8 cellular contexts compared by ENCODE assay signal in the genomic region with DNA sequence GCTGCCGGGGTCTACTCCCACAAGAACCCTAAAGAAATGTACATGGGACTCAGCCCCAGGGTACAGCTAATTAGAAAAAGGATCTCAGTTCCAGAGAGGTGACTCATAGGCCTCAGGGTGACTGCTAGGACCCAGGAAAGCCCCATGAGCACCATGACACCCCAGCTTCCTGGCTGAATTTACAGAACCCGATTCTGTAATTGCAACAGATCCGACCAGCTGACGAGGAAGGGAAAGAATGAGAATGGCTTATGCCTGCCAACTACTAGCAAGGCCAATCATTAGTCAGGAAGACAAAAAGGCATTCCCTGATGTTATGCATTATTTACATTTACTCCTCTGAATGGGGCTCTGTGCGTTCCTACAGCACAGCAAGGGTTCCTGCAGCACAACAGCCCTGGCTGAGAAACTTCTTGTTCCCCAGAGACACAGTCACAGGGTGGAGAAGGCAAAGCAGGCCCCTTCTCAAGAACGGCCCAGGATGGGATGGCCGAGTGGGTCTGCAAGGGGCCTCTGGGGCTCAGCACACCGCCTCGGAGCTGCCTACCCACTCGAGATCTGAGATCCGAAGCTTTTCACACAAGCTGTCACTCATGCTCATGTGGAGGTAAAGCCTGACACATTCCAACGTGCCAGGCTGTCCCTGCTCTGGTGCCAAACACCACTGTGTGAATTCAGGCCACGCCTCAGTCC.
A peak's percentile ranks its signal among the peaks of the same experiment; 100 is the strongest.
DNase-seq lines count a peak whose midpoint lies in the region; ATAC-seq and TF ChIP-seq lines count a peak whose summit lies in the region.

No MANE protein-coding gene starts in this region.

- ATAC-seq in HG02938 (IDR thresholded peaks at IDR 0.05; ENCODE audit: unreplicated experiment): peak; percentile 49
- ATAC-seq in memory B cell (ENCODE audit: low read depth): peak; percentile 96
- peak; percentile 94 for ATAC-seq in stimulated activated memory B cell treated with anti-CD40 and anti-IgM and Interleukin-4, amounts not matched to agents 10 μg/mL and 1 μg/mL and 100 μg/mL, for 72 hours
- no peak for ATAC-seq in HG03354 (IDR thresholded peaks at IDR 0.05; ENCODE audit: poor library complexity, severe bottlenecking, unreplicated experiment)

- no peaks in the 10 kb centered on the region for H3K36me3 Mint-ChIP-seq in memory B cell
- H3K36me3 Mint-ChIP-seq in stimulated activated memory B cell treated with anti-CD40 and anti-IgM and Interleukin-4, amounts not matched to agents 10 μg/mL and 1 μg/mL and 100 μg/mL, for 72 hours: peaks cover 36% of the 10 kb centered on the region

- DNase-seq in GM06990 (ENCODE audit: extremely low read depth, insufficient read length): peak; percentile 50
- peak; percentile 57 for DNase-seq in T follicular helper cell (ENCODE audit: low read depth)
- DNase-seq in astrocyte of the spinal cord (ENCODE audit: low read depth, low spot score): peak; percentile 89
- peak; percentile 30 to 66 for DNase-seq in memory B cell (ENCODE audit: low spot score in 2 of 2)
- DNase-seq in cerebellar nuclear complex (lab: John Stamatoyannopoulos, UW): no peak

- in situ Hi-C loops in astrocyte of the spinal cord (cut with HindIII; ENCODE audit: low sequenced_read_pairs): no loop called here

- H3K9me3 Mint-ChIP-seq in memory B cell: no peaks in the 10 kb centered on the region
- H3K9me3 Mint-ChIP-seq in stimulated activated memory B cell treated with anti-CD40 and anti-IgM and Interleukin-4, amounts not matched to agents 10 μg/mL and 1 μg/mL and 100 μg/mL, for 72 hours: no peaks in the 10 kb centered on the region

- H3K36me3 ChIP-seq in GM06990 (ENCODE audit: control insufficient read depth, insufficient read depth, low read length): peaks cover 5% of the 10 kb centered on the region

- TF ChIP-seq CTCF in GM06990 (IDR thresholded peaks at IDR 0.05; ENCODE audit: insufficient read depth, low read length, poor library complexity, severe bottlenecking) (no peak), astrocyte of the spinal cord (IDR thresholded peaks at IDR 0.05; ENCODE audit: low read depth, low read length) (no peak)

- no peak overlapping the region for H3K4me3 ChIP-seq in GM06990 (replicated peaks; ENCODE audit: low read depth, low read length)
- H3K4me3 ChIP-seq in astrocyte of the spinal cord (ENCODE audit: low read depth, low read length): no peak overlapping the region

- no peaks in the 10 kb centered on the region for H3K27me3 Mint-ChIP-seq in memory B cell
- H3K27me3 Mint-ChIP-seq in stimulated activated memory B cell treated with anti-CD40 and anti-IgM and Interleukin-4, amounts not matched to agents 10 μg/mL and 1 μg/mL and 100 μg/mL, for 72 hours: no peaks in the 10 kb centered on the region

- H3K27ac Mint-ChIP-seq in memory B cell: peak overlapping the region; percentile 95
- peak overlapping the region; percentile 91 for H3K27ac Mint-ChIP-seq in stimulated activated memory B cell treated with anti-CD40 and anti-IgM and Interleukin-4, amounts not matched to agents 10 μg/mL and 1 μg/mL and 100 μg/mL, for 72 hours

- H3K27me3 ChIP-seq in GM06990 (replicated peaks; ENCODE audit: control insufficient read depth, insufficient read depth, low read length): no peaks in the 10 kb centered on the region

- H3K4me3 Mint-ChIP-seq in memory B cell: peak overlapping the region; percentile 65
- H3K4me3 Mint-ChIP-seq in stimulated activated memory B cell treated with anti-CD40 and anti-IgM and Interleukin-4, amounts not matched to agents 10 μg/mL and 1 μg/mL and 100 μg/mL, for 72 hours: peak overlapping the region; percentile 49

- H3K4me1 Mint-ChIP-seq in memory B cell: peaks cover 17% of the 10 kb centered on the region
- peaks cover 46% of the 10 kb centered on the region for H3K4me1 Mint-ChIP-seq in stimulated activated memory B cell treated with anti-CD40 and anti-IgM and Interleukin-4, amounts not matched to agents 10 μg/mL and 1 μg/mL and 100 μg/mL, for 72 hours

Comparison
In these comparisons a context has a peak if more than half of its experiments do, and no peak if none do; other contexts are left out.
1. DNase-seq: peak in GM06990 (single experiment), T follicular helper cell (single experiment), astrocyte of the spinal cord (single experiment) and memory B cell (2 of 2); none in cerebellar nuclear complex (0 of 2).